In the genomic region with DNA sequence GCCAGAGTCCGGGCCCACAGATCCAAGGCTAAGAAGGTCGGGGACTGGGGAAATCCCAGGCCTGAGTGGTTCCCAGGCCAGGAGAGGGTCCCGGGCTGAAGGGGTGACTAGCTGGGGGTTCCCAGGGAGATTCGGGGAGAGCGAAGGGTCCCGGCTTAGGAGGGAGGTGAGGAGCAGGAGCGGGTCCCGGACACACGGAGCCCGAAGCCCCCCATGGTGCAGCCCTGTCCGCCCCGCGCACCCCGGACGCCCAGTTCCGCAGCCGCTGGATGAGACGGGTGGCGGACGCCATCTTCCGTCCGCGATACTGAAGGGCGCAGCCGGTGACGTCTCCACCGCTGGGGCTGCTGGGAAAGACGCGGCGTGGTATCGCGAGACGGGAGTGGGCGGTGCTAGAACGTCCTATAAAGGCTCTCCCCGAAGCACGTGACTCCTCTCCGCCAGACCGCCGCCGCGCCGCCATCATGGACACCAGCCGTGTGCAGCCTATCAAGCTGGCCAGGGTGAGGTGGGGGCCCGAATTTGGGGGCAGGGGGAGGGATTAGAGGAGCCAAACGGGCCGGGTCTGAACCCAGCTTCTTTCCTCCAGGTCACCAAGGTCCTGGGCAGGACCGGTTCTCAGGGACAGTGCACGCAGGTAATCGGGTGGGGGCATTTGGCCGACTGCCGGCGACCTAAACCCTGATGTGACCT, we compare ENCODE assay signal across 8 cellular contexts. TPM values are rescaled to one million over a fixed set of nuclear protein-coding genes. Genes with fewer than 3 reads are reported as not detected.
DNase-seq lines count a peak whose midpoint lies in the region; ATAC-seq and TF ChIP-seq lines count a peak whose summit lies in the region.

A gene (minus strand): TSS at position 309 of the 693 bp plus-strand sequence. CDS start 17 bp downstream, at position 292.
A gene (plus strand): TSS at position 430 of the 693 bp plus-strand sequence. CDS start 35 bp downstream, at position 465.

- H3K36me3 Mint-ChIP-seq in mesothelial cell of epicardium = no peaks in the 10 kb centered on the region

- H3K9me3 Mint-ChIP-seq in mesothelial cell of epicardium = no peaks in the 10 kb centered on the region

- H3K4me2 ChIP-seq in OCI-LY1 (ENCODE audit: low read length) = peak within 1 kb of the TSS; percentile 97

- H3K9ac ChIP-seq in OCI-LY1 (ENCODE audit: low read length) = peak within 1 kb of the TSS; percentile 96

- peak within 1 kb of the TSS; percentile 98 for H3K27ac Mint-ChIP-seq in mesothelial cell of epicardium

- TF ChIP-seq CTCF in OCI-LY1 (IDR thresholded peaks at IDR 0.05; ENCODE audit: low read length) = no peak
- no peak for TF ChIP-seq CTCF in mesothelial cell of epicardium (IDR thresholded peaks at IDR 0.05; ENCODE audit: unreplicated experiment)

- H4K20me1 ChIP-seq in OCI-LY1 (ENCODE audit: insufficient read depth, low read length) = no peaks in the 10 kb centered on the region

- ATAC-seq in GM21515 (IDR thresholded peaks at IDR 0.05; ENCODE audit: unreplicated experiment) = peak; percentile 80

- H3K27me3 ChIP-seq in OCI-LY1 (ENCODE audit: insufficient read depth, low read length) = no peaks in the 10 kb centered on the region

- peak within 1 kb of the TSS; percentile 95 for H3K4me3 Mint-ChIP-seq in mesothelial cell of epicardium

- no peak within 1 kb of the TSS for H2AFZ ChIP-seq in OCI-LY1 (ENCODE audit: low read length)

- peaks cover 42% of the 10 kb centered on the region for H3K4me1 ChIP-seq in OCI-LY1 (ENCODE audit: insufficient read depth, low read length, severe bottlenecking)

- H3K27me3 Mint-ChIP-seq in mesothelial cell of epicardium (ENCODE audit: low read depth) = no peaks in the 10 kb centered on the region

- no peaks in the 10 kb centered on the region for H3F3A ChIP-seq in OCI-LY1 (ENCODE audit: insufficient read depth, low read length)

- no peaks in the 10 kb centered on the region for H3K9me2 ChIP-seq in OCI-LY1 (ENCODE audit: low read depth, low read length)

- H3K27ac ChIP-seq in OCI-LY1 (ENCODE audit: low read depth, low read length, poor library complexity, severe bottlenecking) = peak within 1 kb of the TSS; percentile 59

- in situ Hi-C loops in endometrial microvascular endothelial cells (cut with HindIII; ENCODE audit: inconsistent ontology term, low pct_unique_long_range_greater_than_20kb, low sequenced_read_pairs) = no loop called here

- H3K36me3 ChIP-seq in OCI-LY1 (ENCODE audit: insufficient read depth, low read length) = peaks cover 36% of the 10 kb centered on the region

- H3K4me1 Mint-ChIP-seq in mesothelial cell of epicardium = peaks cover 27% of the 10 kb centered on the region

- H3K9me3 ChIP-seq in OCI-LY1 (ENCODE audit: low read length) = no peaks in the 10 kb centered on the region

- DNase-seq in DMS 273 (lab: John Stamatoyannopoulos, UW; ENCODE audit: unreplicated experiment) (peak; percentile 98), HuH-7 (ENCODE audit: low spot score) (peak; percentile 76), mesothelial cell of epicardium (ENCODE audit: low spot score in 2 of 2, unreplicated experiment in 2 of 2) (peak; percentile 96 to 98)
- DNase-seq in activated CD8-positive, alpha-beta memory T cell treated with anti-CD3 and anti-CD28 coated beads, Interleukin-2, amount 50 U/mL, for 4 hours = peak; percentile 98
- peak; percentile 93 to 94 for DNase-seq in stimulated activated CD8-positive, alpha-beta memory T cell treated with anti-CD3 and anti-CD28 coated beads, Interleukin-15, amount 100 ng/mL, for 4 hours (ENCODE audit: low read depth in 2 of 2)

- peaks cover 18% of the 10 kb centered on the region; the same call in 1 of the 2 replicates for H3K79me2 ChIP-seq in OCI-LY1 (ENCODE audit: insufficient read depth, low read length)

- peak within 1 kb of the TSS; percentile 94 for H3K4me3 ChIP-seq in OCI-LY1 (ENCODE audit: low read depth, low read length, poor library complexity, severe bottlenecking)

RNA-seq across cellular contexts. Expression of the first gene that starts in this region (rescaled TPM):
- total RNA-seq in endometrial microvascular endothelial cells (ENCODE audit: inconsistent ontology term) = 62.7 TPM
- 35.4 to 43.1 TPM (median 40.3 TPM) in 3 replicates for total RNA-seq in mesothelial cell of epicardium

RNA-seq across cellular contexts. Expression of the second gene that starts in this region (rescaled TPM):
- total RNA-seq in endometrial microvascular endothelial cells (ENCODE audit: inconsistent ontology term) (352 TPM), mesothelial cell of epicardium (1,343 to 1,395 TPM (median 1,352 TPM) in 3 replicates)

Comparison
In these comparisons a context has a peak if more than half of its experiments do, and no peak if none do; other contexts are left out.
1. Peak in every context shown above with its lines: DNase-seq, ATAC-seq, H3K4me3 ChIP-seq and H3K27ac ChIP-seq.